In genomic region chr1:156165083-156165482, GRCh38 we compare ENCODE assay signal across 19 cellular contexts. TPM values are rescaled to one million over a fixed set of nuclear protein-coding genes. Genes with fewer than 3 reads are reported as not detected.
DNase-seq lines count a peak whose midpoint lies in the region; ATAC-seq and TF ChIP-seq lines count a peak whose summit lies in the region.
"Had no signal": no experiment of that assay in that cellular context is flagged by ENCODE, and none has a peak within 500 bp of the region (broad histone marks: within the 10 kb centered on the region; RNA-seq: fewer than 3 reads in every experiment).

No MANE protein-coding gene starts in this region.

- peaks cover 10% of the 10 kb centered on the region for H3K9me1 ChIP-seq in IMR-90 (ENCODE audit: insufficient read depth, low read length)

- H3K4me3 ChIP-seq in IMR-90 (ENCODE audit: insufficient read depth, low read depth, low read length) (no peak overlapping the region), neutrophil (ENCODE audit: low read depth in 1 of 2, low read length in 1 of 2) (no peak overlapping the region)
- H3K4me3 ChIP-seq: lung had no signal

- H4K5ac ChIP-seq in IMR-90 (ENCODE audit: low read depth, low read length): no peak overlapping the region

- no peak overlapping the region for H3K18ac ChIP-seq in IMR-90 (ENCODE audit: low read depth, low read length)

- peak overlapping the region; percentile 41 for H3K27ac Mint-ChIP-seq in activated naive CD4-positive, alpha-beta T cell treated with anti-CD3 and anti-CD28 coated beads for 36 hours
- no peak overlapping the region for H3K27ac Mint-ChIP-seq in activated naive CD4-positive, alpha-beta T cell treated with anti-CD3 and anti-CD28 coated beads, Interleukin-2, amount 10 ng/mL, durations not matched to agents 7 days and 5 days
- H3K27ac Mint-ChIP-seq in dendritic cell treated with granulocyte-macrophage colony-stimulating factor and Interleukin-4, amounts not matched to agents 40 ng/mL and 50 ng/mL, for 4 days: peak overlapping the region; percentile 91
- no peak overlapping the region for H3K27ac Mint-ChIP-seq in activated CD8-positive, alpha-beta T cell treated with anti-CD3 and anti-CD28 coated beads for 36 hours
- H3K27ac Mint-ChIP-seq: activated CD4-positive, alpha-beta T cell treated with anti-CD3 and anti-CD28 coated beads, Interleukin-2, amount 10 ng/mL, durations not matched to agents 24 days and 14 days; brain; CD4-positive, alpha-beta T cell; naive thymus-derived CD4-positive, alpha-beta T cell had no signal

- H3K4me2 ChIP-seq in IMR-90 (ENCODE audit: low read depth, low read length): no peak overlapping the region

- no peak overlapping the region for H3K4ac ChIP-seq in IMR-90 (ENCODE audit: low read depth, low read length)

- peaks cover 17% of the 10 kb centered on the region for H3K36me3 Mint-ChIP-seq in activated naive CD4-positive, alpha-beta T cell treated with anti-CD3 and anti-CD28 coated beads for 36 hours (ENCODE audit: low read depth)
- peaks cover 3% of the 10 kb centered on the region for H3K36me3 Mint-ChIP-seq in activated naive CD4-positive, alpha-beta T cell treated with anti-CD3 and anti-CD28 coated beads, Interleukin-2, amount 10 ng/mL, durations not matched to agents 7 days and 5 days
- peaks cover 99% of the 10 kb centered on the region for H3K36me3 Mint-ChIP-seq in dendritic cell treated with granulocyte-macrophage colony-stimulating factor and Interleukin-4, amounts not matched to agents 40 ng/mL and 50 ng/mL, for 4 days (ENCODE audit: low read depth)
- peaks cover 28% of the 10 kb centered on the region for H3K36me3 Mint-ChIP-seq in activated CD8-positive, alpha-beta T cell treated with anti-CD3 and anti-CD28 coated beads for 36 hours (ENCODE audit: low read depth)

- no peaks in the 10 kb centered on the region for H4K20me1 ChIP-seq in IMR-90 (ENCODE audit: insufficient read depth, low read length)

- H2BK20ac ChIP-seq in IMR-90 (ENCODE audit: low read depth, low read length): no peak overlapping the region

- no peak overlapping the region for H2AK5ac ChIP-seq in IMR-90 (ENCODE audit: low read depth, low read length)

- H3K23ac ChIP-seq in IMR-90 (ENCODE audit: low read depth, low read length): no peak overlapping the region

- no peak overlapping the region for H2AK9ac ChIP-seq in IMR-90 (replicated peaks; ENCODE audit: low read depth, low read length, poor library complexity)

- dilution Hi-C loops in IMR-90 (cut with HindIII; ENCODE audit: low sequenced_read_pairs, unreplicated experiment): no loop called here

- H3K14ac ChIP-seq in IMR-90 (replicated peaks; ENCODE audit: low read depth, low read length): no peak overlapping the region

- H3K79me1 ChIP-seq in IMR-90 (ENCODE audit: low read depth in 1 of 2, low read length in 2 of 2): no peaks in the 10 kb centered on the region

- no peak for TF ChIP-seq RAD21 in IMR-90 (IDR thresholded peaks at IDR 0.05; ENCODE audit: low read length)

- no peaks in the 10 kb centered on the region for H3K9me3 ChIP-seq in IMR-90 (ENCODE audit: control insufficient read depth, insufficient read depth, low read length)
- H3K9me3 ChIP-seq in neutrophil: no peaks in the 10 kb centered on the region

- H3K27ac ChIP-seq in IMR-90 (ENCODE audit: insufficient read depth, low read length): no peak overlapping the region
- H3K27ac ChIP-seq in neutrophil: peak overlapping the region; percentile 26
- H3K27ac ChIP-seq: HL-60, RWPE1 had no signal

- no peak overlapping the region for H3K4me3 Mint-ChIP-seq in activated naive CD4-positive, alpha-beta T cell treated with anti-CD3 and anti-CD28 coated beads for 36 hours
- no peak overlapping the region for H3K4me3 Mint-ChIP-seq in activated naive CD4-positive, alpha-beta T cell treated with anti-CD3 and anti-CD28 coated beads, Interleukin-2, amount 10 ng/mL, durations not matched to agents 7 days and 5 days
- peak overlapping the region; percentile 39 for H3K4me3 Mint-ChIP-seq in dendritic cell treated with granulocyte-macrophage colony-stimulating factor and Interleukin-4, amounts not matched to agents 40 ng/mL and 50 ng/mL, for 4 days
- H3K4me3 Mint-ChIP-seq in activated CD8-positive, alpha-beta T cell treated with anti-CD3 and anti-CD28 coated beads for 36 hours: no peak overlapping the region
- H3K4me3 Mint-ChIP-seq: activated CD4-positive, alpha-beta T cell treated with anti-CD3 and anti-CD28 coated beads, Interleukin-2, amount 10 ng/mL, durations not matched to agents 24 days and 14 days; brain; CD4-positive, alpha-beta T cell; naive thymus-derived CD4-positive, alpha-beta T cell had no signal

- no peak overlapping the region for H3K9ac ChIP-seq in IMR-90 (ENCODE audit: low read depth, low read length)

- DNase-seq in activated naive CD4-positive, alpha-beta T cell treated with anti-CD3 and anti-CD28 coated beads for 36 hours: peak; percentile 68
- no peak for DNase-seq in activated naive CD4-positive, alpha-beta T cell treated with anti-CD3 and anti-CD28 coated beads, Interleukin-2, amount 10 ng/mL, durations not matched to agents 7 days and 5 days
- DNase-seq in IMR-90: peak; percentile 48
- no peak for DNase-seq in activated CD8-positive, alpha-beta T cell treated with anti-CD3 and anti-CD28 coated beads for 36 hours
- no peak for DNase-seq in Ammon's horn (ENCODE audit: low spot score)
- DNase-seq: ACHN; activated CD4-positive, alpha-beta T cell treated with anti-CD3 and anti-CD28 coated beads, Interleukin-2, amount 10 ng/mL, durations not matched to agents 24 days and 14 days; activated CD8-positive, alpha-beta memory T cell treated with anti-CD3 and anti-CD28 coated beads, Interleukin-2, amount 50 U/mL, for 48 hours; CD4-positive, alpha-beta T cell; naive thymus-derived CD4-positive, alpha-beta T cell; NCI-H187; NCI-H345 had no signal

- ATAC-seq in IMR-90 (ENCODE audit: low read depth): no peak
- ATAC-seq in activated CD8-positive, alpha-beta T cell treated with anti-CD3 and anti-CD28 coated beads for 36 hours: no peak
- no peak for ATAC-seq in HG03135 (IDR thresholded peaks at IDR 0.05; ENCODE audit: unreplicated experiment)
- ATAC-seq: naive thymus-derived CD4-positive, alpha-beta T cell had no signal

- H3K56ac ChIP-seq in IMR-90 (ENCODE audit: extremely low read depth, insufficient read depth, low read length): no peak overlapping the region

- H2AFZ ChIP-seq in IMR-90 (replicated peaks; ENCODE audit: low read length, poor library complexity): no peak overlapping the region

- TF ChIP-seq POLR2A in IMR-90 (IDR thresholded peaks at IDR 0.05; ENCODE audit: low read depth, low read length): no peak

- POLR2A ChIA-PET in IMR-90 (lab: Charles Lee; ENCODE audit: unreplicated experiment): no interaction called here
- POLR2A ChIA-PET in activated CD8-positive, alpha-beta T cell treated with anti-CD3 and anti-CD28 coated beads for 36 hours (lab: Charles Lee): interaction anchor here (1.2 to 1.9 kb wide), 5 partner anchors 9 to 48 kb away, joined by 3 to 10 read pairs (median 6); partner anchors contain the start of genes PMF1 and SEMA4A

- intact Hi-C loops in activated naive CD4-positive, alpha-beta T cell treated with anti-CD3 and anti-CD28 coated beads for 36 hours (cut with micrococcal nuclease): no loop called here
- intact Hi-C loops in IMR-90 (cut with micrococcal nuclease): no loop called here
- intact Hi-C loops in dendritic cell treated with granulocyte-macrophage colony-stimulating factor and Interleukin-4, amounts not matched to agents 40 ng/mL and 50 ng/mL, for 4 days (cut with micrococcal nuclease): no loop called here
- intact Hi-C loops in activated CD8-positive, alpha-beta T cell treated with anti-CD3 and anti-CD28 coated beads for 36 hours (cut with micrococcal nuclease): no loop called here

- no TSS peak for BruUV-seq in IMR-90 (replicated peaks; lab: Mats Ljungman, UMichigan)

- H4K8ac ChIP-seq in IMR-90 (ENCODE audit: low read depth in 2 of 2, low read length in 2 of 2): no peak overlapping the region

- peaks cover 43% of the 10 kb centered on the region for H3K4me1 Mint-ChIP-seq in activated naive CD4-positive, alpha-beta T cell treated with anti-CD3 and anti-CD28 coated beads for 36 hours (ENCODE audit: low read depth)
- peaks cover 16% of the 10 kb centered on the region for H3K4me1 Mint-ChIP-seq in activated naive CD4-positive, alpha-beta T cell treated with anti-CD3 and anti-CD28 coated beads, Interleukin-2, amount 10 ng/mL, durations not matched to agents 7 days and 5 days
- H3K4me1 Mint-ChIP-seq in dendritic cell treated with granulocyte-macrophage colony-stimulating factor and Interleukin-4, amounts not matched to agents 40 ng/mL and 50 ng/mL, for 4 days (ENCODE audit: low read depth): peaks cover 61% of the 10 kb centered on the region
- H3K4me1 Mint-ChIP-seq in activated CD8-positive, alpha-beta T cell treated with anti-CD3 and anti-CD28 coated beads for 36 hours (ENCODE audit: low read depth): peaks cover 23% of the 10 kb centered on the region

- no peak overlapping the region for H2BK120ac ChIP-seq in IMR-90 (ENCODE audit: low read depth, low read length)

- peaks cover 8% of the 10 kb centered on the region for H3K4me1 ChIP-seq in IMR-90 (ENCODE audit: control insufficient read depth, insufficient read depth, low read length)
- H3K4me1 ChIP-seq in neutrophil (ENCODE audit: control insufficient read depth in 1 of 2, insufficient read depth in 1 of 2, low read depth in 1 of 2, low read length in 1 of 2): peaks cover 7 to 8% of the 10 kb centered on the region in 2 experiments

- CTCF ChIA-PET in activated naive CD4-positive, alpha-beta T cell treated with anti-CD3 and anti-CD28 coated beads for 36 hours (lab: Charles Lee): interaction anchor here (0.6 to 2.4 kb wide), 3 partner anchors 9 to 60 kb away, joined by 4 to 14 read pairs (median 7); no protein-coding TSS in a partner anchor
- CTCF ChIA-PET in activated naive CD4-positive, alpha-beta T cell treated with anti-CD3 and anti-CD28 coated beads, Interleukin-2, amount 10 ng/mL, durations not matched to agents 7 days and 5 days (lab: Charles Lee): interaction anchor here (0.6 kb wide), 1 partner anchor 15 kb away, joined by 4 read pairs; no protein-coding TSS in a partner anchor
- CTCF ChIA-PET in IMR-90 (lab: Yijun Ruan, JAX): interaction anchor here (0.7 kb wide), 1 partner anchor 160 kb away, joined by 3 read pairs; no protein-coding TSS in a partner anchor
- CTCF ChIA-PET in activated CD8-positive, alpha-beta T cell treated with anti-CD3 and anti-CD28 coated beads for 36 hours (lab: Charles Lee): interaction anchor here (0.9 to 1.8 kb wide), 9 partner anchors 8 to 221 kb away, joined by 3 to 11 read pairs (median 3); partner anchors contain the start of gene SEMA4A

- H3K27me3 Mint-ChIP-seq in activated naive CD4-positive, alpha-beta T cell treated with anti-CD3 and anti-CD28 coated beads for 36 hours (ENCODE audit: low read depth): no peaks in the 10 kb centered on the region
- H3K27me3 Mint-ChIP-seq in activated naive CD4-positive, alpha-beta T cell treated with anti-CD3 and anti-CD28 coated beads, Interleukin-2, amount 10 ng/mL, durations not matched to agents 7 days and 5 days: peaks cover 15% of the 10 kb centered on the region
- no peaks in the 10 kb centered on the region for H3K27me3 Mint-ChIP-seq in dendritic cell treated with granulocyte-macrophage colony-stimulating factor and Interleukin-4, amounts not matched to agents 40 ng/mL and 50 ng/mL, for 4 days
- no peaks in the 10 kb centered on the region for H3K27me3 Mint-ChIP-seq in activated CD8-positive, alpha-beta T cell treated with anti-CD3 and anti-CD28 coated beads for 36 hours
- H3K27me3 Mint-ChIP-seq: activated CD4-positive, alpha-beta T cell treated with anti-CD3 and anti-CD28 coated beads, Interleukin-2, amount 10 ng/mL, durations not matched to agents 24 days and 14 days; CD4-positive, alpha-beta T cell; naive thymus-derived CD4-positive, alpha-beta T cell had no signal

- H3K36me3 ChIP-seq in IMR-90 (ENCODE audit: control insufficient read depth, insufficient read depth, low read length) (no peaks in the 10 kb centered on the region), neutrophil (peaks cover 96% of the 10 kb centered on the region)

- no peak overlapping the region for H2BK5ac ChIP-seq in IMR-90 (ENCODE audit: low read depth, low read length, poor library complexity, severe bottlenecking)

- H3K27me3 ChIP-seq in IMR-90 (ENCODE audit: control insufficient read depth, insufficient read depth, low read length) (no peaks in the 10 kb centered on the region), neutrophil (no peaks in the 10 kb centered on the region)

- no peak overlapping the region for H4K91ac ChIP-seq in IMR-90 (ENCODE audit: insufficient read depth, low read depth, low read length)

- no CpG with 5 or more reads among the region's 2 CpGs for WGBS in IMR-90 (ENCODE audit: extremely low coverage in 2 of 2, insufficient read length in 1 of 2), 2 experiments

- no peak for TF ChIP-seq CTCF in IMR-90 (conservative IDR thresholded peaks at IDR 0.05; ENCODE audit: low read depth, low read length)
- no peak for TF ChIP-seq CTCF in neutrophil (IDR thresholded peaks at IDR 0.05)
- no peak for TF ChIP-seq CTCF in activated CD8-positive, alpha-beta T cell treated with anti-CD3 and anti-CD28 coated beads for 36 hours (IDR thresholded peaks at IDR 0.05)

- in situ Hi-C loops in IMR-90 (cut with MboI; ENCODE audit: low sequenced_read_pairs): no loop called here

- H3K9me3 Mint-ChIP-seq in activated naive CD4-positive, alpha-beta T cell treated with anti-CD3 and anti-CD28 coated beads for 36 hours: peaks cover 2% of the 10 kb centered on the region
- H3K9me3 Mint-ChIP-seq in activated naive CD4-positive, alpha-beta T cell treated with anti-CD3 and anti-CD28 coated beads, Interleukin-2, amount 10 ng/mL, durations not matched to agents 7 days and 5 days: no peaks in the 10 kb centered on the region
- no peaks in the 10 kb centered on the region for H3K9me3 Mint-ChIP-seq in dendritic cell treated with granulocyte-macrophage colony-stimulating factor and Interleukin-4, amounts not matched to agents 40 ng/mL and 50 ng/mL, for 4 days
- H3K9me3 Mint-ChIP-seq in activated CD8-positive, alpha-beta T cell treated with anti-CD3 and anti-CD28 coated beads for 36 hours: peaks cover 4% of the 10 kb centered on the region
- H3K9me3 Mint-ChIP-seq: CD4-positive, alpha-beta T cell had no signal

- no peak overlapping the region for H2BK15ac ChIP-seq in IMR-90 (ENCODE audit: low read depth, low read length)

RNA-seq across cellular contexts. Expression of gene SEMA4A, which starts 11.7 kb away (rescaled TPM):
- 10 to 100 TPM; 17.4 to 17.5 TPM for total RNA-seq in activated naive CD4-positive, alpha-beta T cell treated with anti-CD3 and anti-CD28 coated beads for 36 hours
- total RNA-seq in IMR-90 (2012; rRNA removed): 0.18 and 0.28 TPM in 2 replicates
- 0.86 and 1.4 TPM in 2 replicates for polyA plus RNA-seq in IMR-90 (2012; rRNA removed)
- 0.15 and 0.41 TPM in 2 replicates for polyA plus RNA-seq in IMR-90 (2012; cell fraction: cytosol; rRNA removed)
- polyA plus RNA-seq in IMR-90 (2012; cell fraction: nucleus; rRNA removed; ENCODE audit: low replicate concordance): 10.3 and 13.3 TPM in 2 replicates
- 10 to 100 TPM; 23.8 to 24.7 TPM for total RNA-seq in activated CD8-positive, alpha-beta T cell treated with anti-CD3 and anti-CD28 coated beads for 36 hours

RNA-seq across cellular contexts. Expression of gene SLC25A44, which starts 28.8 kb away (rescaled TPM):
- 10 to 100 TPM; 69.1 to 73.5 TPM for total RNA-seq in activated naive CD4-positive, alpha-beta T cell treated with anti-CD3 and anti-CD28 coated beads for 36 hours
- 12.7 and 12.8 TPM in 2 replicates for total RNA-seq in IMR-90 (2012; rRNA removed)
- 19.7 and 20.2 TPM in 2 replicates for polyA plus RNA-seq in IMR-90 (2012; rRNA removed)
- polyA plus RNA-seq in IMR-90 (2012; cell fraction: cytosol; rRNA removed): 10.9 and 12.2 TPM in 2 replicates
- polyA plus RNA-seq in IMR-90 (2012; cell fraction: nucleus; rRNA removed; ENCODE audit: low replicate concordance): 12.2 and 20.8 TPM in 2 replicates
- total RNA-seq in activated CD8-positive, alpha-beta T cell treated with anti-CD3 and anti-CD28 coated beads for 36 hours: 10 to 100 TPM; 41.9 to 43.0 TPM

RNA-seq across cellular contexts. Expression of gene PMF1, which starts 47.7 kb away (rescaled TPM):
- total RNA-seq in activated naive CD4-positive, alpha-beta T cell treated with anti-CD3 and anti-CD28 coated beads for 36 hours: 100 to 1,000 TPM; 135 TPM
- 54.8 and 62.5 TPM in 2 replicates for total RNA-seq in IMR-90 (2012; rRNA removed)
- polyA plus RNA-seq in IMR-90 (2012; rRNA removed): 73.4 and 74.9 TPM in 2 replicates
- polyA plus RNA-seq in IMR-90 (2012; cell fraction: cytosol; rRNA removed): 69.8 and 110 TPM in 2 replicates
- polyA plus RNA-seq in IMR-90 (2012; cell fraction: nucleus; rRNA removed; ENCODE audit: low replicate concordance): 56.5 and 61.0 TPM in 2 replicates
- total RNA-seq in activated CD8-positive, alpha-beta T cell treated with anti-CD3 and anti-CD28 coated beads for 36 hours: 10 to 100 TPM; 89.4 to 93.7 TPM

RNA-seq across cellular contexts. Expression of gene LMNA, which starts 50.6 kb away (rescaled TPM):
- total RNA-seq in activated naive CD4-positive, alpha-beta T cell treated with anti-CD3 and anti-CD28 coated beads for 36 hours: 10 to 100 TPM; 62.1 to 62.6 TPM
- 753 and 755 TPM in 2 replicates for total RNA-seq in IMR-90 (2012; rRNA removed)
- polyA plus RNA-seq in IMR-90 (2012; rRNA removed): 563 and 927 TPM in 2 replicates
- 602 and 638 TPM in 2 replicates for polyA plus RNA-seq in IMR-90 (2012; cell fraction: cytosol; rRNA removed)
- polyA plus RNA-seq in IMR-90 (2012; cell fraction: nucleus; rRNA removed; ENCODE audit: low replicate concordance): 1,137 and 1,144 TPM in 2 replicates
- total RNA-seq in activated CD8-positive, alpha-beta T cell treated with anti-CD3 and anti-CD28 coated beads for 36 hours: 10 to 100 TPM; 51.8 to 56.6 TPM

Comparison
In these comparisons a context has a peak if more than half of its experiments do, and no peak if none do; other contexts are left out.
1. DNase-seq: peak in activated naive CD4-positive, alpha-beta T cell treated with anti-CD3 and anti-CD28 coated beads for 36 hours (single experiment) and IMR-90 (single experiment); none in activated naive CD4-positive, alpha-beta T cell treated with anti-CD3 and anti-CD28 coated beads, Interleukin-2, amount 10 ng/mL, durations not matched to agents 7 days and 5 days (single experiment), activated CD8-positive, alpha-beta T cell treated with anti-CD3 and anti-CD28 coated beads for 36 hours (single experiment) and Ammon's horn (single experiment).
2. H3K27ac Mint-ChIP-seq: peak in activated naive CD4-positive, alpha-beta T cell treated with anti-CD3 and anti-CD28 coated beads for 36 hours (single experiment) and dendritic cell treated with granulocyte-macrophage colony-stimulating factor and Interleukin-4, amounts not matched to agents 40 ng/mL and 50 ng/mL, for 4 days (single experiment); none in activated naive CD4-positive, alpha-beta T cell treated with anti-CD3 and anti-CD28 coated beads, Interleukin-2, amount 10 ng/mL, durations not matched to agents 7 days and 5 days (single experiment) and activated CD8-positive, alpha-beta T cell treated with anti-CD3 and anti-CD28 coated beads for 36 hours (single experiment).
3. RNA of gene SEMA4A, which starts 11.7 kb away (total RNA-seq): 23.8 to 24.7 TPM in activated CD8-positive, alpha-beta T cell treated with anti-CD3 and anti-CD28 coated beads for 36 hours and 17.4 to 17.5 TPM in activated naive CD4-positive, alpha-beta T cell treated with anti-CD3 and anti-CD28 coated beads for 36 hours; 0.18 to 0.28 TPM in IMR-90; every median in the first group is over 10 times any median in the second.